Comparison of ENCODE assay signal across 1 cellular context in genomic region chr14:37597538-37598084, GRCh38.
TF ChIP-seq lines count a peak whose summit lies in the region.

No MANE protein-coding gene starts in this region.

TF ChIP-seq in HepG2, 621 proteins besides CTCF, POLR2A, EP300 and RAD21 (continued from another document):
- TF ChIP-seq, protein P1, sequence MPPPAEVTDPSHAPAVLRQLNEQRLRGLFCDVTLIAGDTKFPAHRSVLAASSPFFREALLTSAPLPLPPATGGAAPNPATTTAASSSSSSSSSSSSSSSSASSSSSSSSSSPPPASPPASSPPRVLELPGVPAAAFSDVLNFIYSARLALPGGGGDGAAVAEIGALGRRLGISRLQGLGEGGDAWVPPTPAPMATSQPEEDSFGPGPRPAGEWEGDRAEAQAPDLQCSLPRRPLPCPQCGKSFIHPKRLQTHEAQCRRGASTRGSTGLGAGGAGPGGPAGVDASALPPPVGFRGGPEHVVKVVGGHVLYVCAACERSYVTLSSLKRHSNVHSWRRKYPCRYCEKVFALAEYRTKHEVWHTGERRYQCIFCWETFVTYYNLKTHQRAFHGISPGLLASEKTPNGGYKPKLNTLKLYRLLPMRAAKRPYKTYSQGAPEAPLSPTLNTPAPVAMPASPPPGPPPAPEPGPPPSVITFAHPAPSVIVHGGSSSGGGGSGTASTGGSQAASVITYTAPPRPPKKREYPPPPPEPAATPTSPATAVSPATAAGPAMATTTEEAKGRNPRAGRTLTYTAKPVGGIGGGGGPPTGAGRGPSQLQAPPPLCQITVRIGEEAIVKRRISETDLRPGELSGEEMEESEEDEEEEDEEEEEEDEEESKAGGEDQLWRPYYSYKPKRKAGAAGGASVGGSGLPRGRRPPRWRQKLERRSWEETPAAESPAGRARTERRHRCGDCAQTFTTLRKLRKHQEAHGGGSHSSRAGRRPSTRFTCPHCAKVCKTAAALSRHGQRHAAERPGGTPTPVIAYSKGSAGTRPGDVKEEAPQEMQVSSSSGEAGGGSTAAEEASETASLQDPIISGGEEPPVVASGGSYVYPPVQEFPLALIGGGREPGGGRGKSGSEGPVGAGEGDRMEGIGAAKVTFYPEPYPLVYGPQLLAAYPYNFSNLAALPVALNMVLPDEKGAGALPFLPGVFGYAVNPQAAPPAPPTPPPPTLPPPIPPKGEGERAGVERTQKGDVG (CRISPR knock-in tag; IDR thresholded peaks at IDR 0.05; ENCODE audit: borderline replicate concordance), result peak; percentile 60; the same call in 1 of the 2 replicates
- TF ChIP-seq ZMYM2 (CRISPR knock-in tag; IDR thresholded peaks at IDR 0.05) (0 out of 2 replicates have a peak, but pooled peaks have one; percentile 33), ZBTB7B (CRISPR knock-in tag; IDR thresholded peaks at IDR 0.05) (no peak), GZF1 (CRISPR knock-in tag; IDR thresholded peaks at IDR 0.05) (no peak), POGZ (CRISPR knock-in tag; IDR thresholded peaks at IDR 0.05) (0 out of 2 replicates have a peak, but pooled peaks have one; percentile 58)
- TF ChIP-seq, protein P2, sequence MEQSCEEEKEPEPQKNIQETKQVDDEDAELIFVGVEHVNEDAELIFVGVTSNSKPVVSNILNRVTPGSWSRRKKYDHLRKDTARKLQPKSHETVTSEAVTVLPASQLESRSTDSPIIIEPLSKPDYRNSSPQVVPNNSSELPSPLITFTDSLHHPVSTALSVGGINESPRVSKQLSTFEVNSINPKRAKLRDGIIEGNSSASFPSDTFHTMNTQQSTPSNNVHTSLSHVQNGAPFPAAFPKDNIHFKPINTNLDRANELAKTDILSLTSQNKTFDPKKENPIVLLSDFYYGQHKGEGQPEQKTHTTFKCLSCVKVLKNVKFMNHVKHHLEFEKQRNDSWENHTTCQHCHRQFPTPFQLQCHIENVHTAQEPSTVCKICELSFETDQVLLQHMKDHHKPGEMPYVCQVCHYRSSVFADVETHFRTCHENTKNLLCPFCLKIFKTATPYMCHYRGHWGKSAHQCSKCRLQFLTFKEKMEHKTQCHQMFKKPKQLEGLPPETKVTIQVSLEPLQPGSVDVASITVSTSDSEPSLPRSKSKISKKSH (CRISPR knock-in tag; IDR thresholded peaks at IDR 0.05; ENCODE audit: borderline replicate concordance), result 0 out of 2 replicates have a peak, but pooled peaks have one; percentile 6
- TF ChIP-seq, protein P3, sequence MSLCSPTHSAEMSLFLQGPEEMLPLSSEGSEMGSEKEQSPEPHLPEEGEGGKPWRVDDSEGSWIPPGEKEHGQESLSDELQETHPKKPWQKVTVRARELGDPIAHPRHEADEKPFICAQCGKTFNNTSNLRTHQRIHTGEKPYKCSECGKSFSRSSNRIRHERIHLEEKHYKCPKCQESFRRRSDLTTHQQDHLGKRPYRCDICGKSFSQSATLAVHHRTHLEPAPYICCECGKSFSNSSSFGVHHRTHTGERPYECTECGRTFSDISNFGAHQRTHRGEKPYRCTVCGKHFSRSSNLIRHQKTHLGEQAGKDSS (CRISPR knock-in tag; IDR thresholded peaks at IDR 0.05; ENCODE audit: borderline replicate concordance, low read depth), result no peak
- TF ChIP-seq, protein P4, sequence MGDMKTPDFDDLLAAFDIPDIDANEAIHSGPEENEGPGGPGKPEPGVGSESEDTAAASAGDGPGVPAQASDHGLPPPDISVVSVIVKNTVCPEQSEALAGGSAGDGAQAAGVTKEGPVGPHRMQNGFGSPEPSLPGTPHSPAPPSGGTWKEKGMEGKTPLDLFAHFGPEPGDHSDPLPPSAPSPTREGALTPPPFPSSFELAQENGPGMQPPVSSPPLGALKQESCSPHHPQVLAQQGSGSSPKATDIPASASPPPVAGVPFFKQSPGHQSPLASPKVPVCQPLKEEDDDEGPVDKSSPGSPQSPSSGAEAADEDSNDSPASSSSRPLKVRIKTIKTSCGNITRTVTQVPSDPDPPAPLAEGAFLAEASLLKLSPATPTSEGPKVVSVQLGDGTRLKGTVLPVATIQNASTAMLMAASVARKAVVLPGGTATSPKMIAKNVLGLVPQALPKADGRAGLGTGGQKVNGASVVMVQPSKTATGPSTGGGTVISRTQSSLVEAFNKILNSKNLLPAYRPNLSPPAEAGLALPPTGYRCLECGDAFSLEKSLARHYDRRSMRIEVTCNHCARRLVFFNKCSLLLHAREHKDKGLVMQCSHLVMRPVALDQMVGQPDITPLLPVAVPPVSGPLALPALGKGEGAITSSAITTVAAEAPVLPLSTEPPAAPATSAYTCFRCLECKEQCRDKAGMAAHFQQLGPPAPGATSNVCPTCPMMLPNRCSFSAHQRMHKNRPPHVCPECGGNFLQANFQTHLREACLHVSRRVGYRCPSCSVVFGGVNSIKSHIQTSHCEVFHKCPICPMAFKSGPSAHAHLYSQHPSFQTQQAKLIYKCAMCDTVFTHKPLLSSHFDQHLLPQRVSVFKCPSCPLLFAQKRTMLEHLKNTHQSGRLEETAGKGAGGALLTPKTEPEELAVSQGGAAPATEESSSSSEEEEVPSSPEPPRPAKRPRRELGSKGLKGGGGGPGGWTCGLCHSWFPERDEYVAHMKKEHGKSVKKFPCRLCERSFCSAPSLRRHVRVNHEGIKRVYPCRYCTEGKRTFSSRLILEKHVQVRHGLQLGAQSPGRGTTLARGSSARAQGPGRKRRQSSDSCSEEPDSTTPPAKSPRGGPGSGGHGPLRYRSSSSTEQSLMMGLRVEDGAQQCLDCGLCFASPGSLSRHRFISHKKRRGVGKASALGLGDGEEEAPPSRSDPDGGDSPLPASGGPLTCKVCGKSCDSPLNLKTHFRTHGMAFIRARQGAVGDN (CRISPR knock-in tag; IDR thresholded peaks at IDR 0.05), result peak; percentile 28; the same call in 1 of the 2 replicates
